In genomic region chr16:69311533-69312388, GRCh38 we compare ENCODE assay signal across 8 cellular contexts. TPM values are rescaled to one million over a fixed set of nuclear protein-coding genes. Genes with fewer than 3 reads are reported as not detected.
A peak's percentile ranks its signal among the peaks of the same experiment; 100 is the strongest.
DNase-seq lines count a peak whose midpoint lies in the region; ATAC-seq and TF ChIP-seq lines count a peak whose summit lies in the region.

No MANE protein-coding gene starts in this region.

- H3K27me3 Mint-ChIP-seq in CD4-positive, alpha-beta memory T cell: no peaks in the 10 kb centered on the region

- peaks cover 14% of the 10 kb centered on the region for H3F3A ChIP-seq in SK-N-SH (replicated peaks; ENCODE audit: insufficient read depth)

- peaks cover 31% of the 10 kb centered on the region for H3K36me3 ChIP-seq in CD4-positive, alpha-beta memory T cell (ENCODE audit: insufficient read depth, low read length)
- H3K36me3 ChIP-seq in SK-N-SH (replicated peaks in 1 of 2; ENCODE audit: control insufficient read depth in 1 of 2, insufficient read depth in 2 of 2, low read length in 1 of 2) (peaks cover 12 to 26% of the 10 kb centered on the region in 2 experiments), breast epithelium (peaks cover 6% of the 10 kb centered on the region)

- H3K4me1 ChIP-seq in CD4-positive, alpha-beta memory T cell (ENCODE audit: insufficient read depth, low read length): peaks cover 28% of the 10 kb centered on the region
- H3K4me1 ChIP-seq in SK-N-SH (ENCODE audit: control insufficient read depth in 1 of 2, insufficient read depth in 2 of 2, low read depth in 1 of 2, low read length in 1 of 2) (peaks cover 0 to 5% of the 10 kb centered on the region in 2 experiments; a peak in 1 of 4 replicates), breast epithelium (no peaks in the 10 kb centered on the region)

- H2AFZ ChIP-seq in SK-N-SH (ENCODE audit: low read depth): no peak overlapping the region

- POLR2A ChIA-PET in CD4-positive, alpha-beta memory T cell (lab: Charles Lee; ENCODE audit: partially characterized antibody): interaction anchor here (0.8 to 4.6 kb wide), 6 partner anchors 9 to 179 kb away, joined by 3 to 44 read pairs (median 4); partner anchors contain the start of genes COG8, NIP7 and PDF
- POLR2A ChIA-PET in SK-N-SH (lab: Yijun Ruan, JAX): interaction anchor here (0.6 to 1.2 kb wide), 4 partner anchors 10 to 149 kb away, joined by 3 to 7 read pairs (median 5); no protein-coding TSS in a partner anchor

- H3K4me3 Mint-ChIP-seq in CD4-positive, alpha-beta memory T cell: peak overlapping the region; percentile 93 to 99 (median 98)

- no peaks in the 10 kb centered on the region for H3K9me2 ChIP-seq in SK-N-SH

- peak overlapping the region; percentile 85 to 98 (median 93) for H3K27ac Mint-ChIP-seq in CD4-positive, alpha-beta memory T cell

- TF ChIP-seq CTCF in SK-N-SH (IDR thresholded peaks at IDR 0.05) (peak; percentile 15; the same call in 1 of the 2 replicates), breast epithelium (IDR thresholded peaks at IDR 0.05) (no peak)

- H3K9me3 ChIP-seq in CD4-positive, alpha-beta memory T cell (ENCODE audit: control insufficient read depth in 1 of 2, low read length in 2 of 2): no peaks in the 10 kb centered on the region
- H3K9me3 ChIP-seq in SK-N-SH (no peaks in the 10 kb centered on the region), breast epithelium (no peaks in the 10 kb centered on the region)

- H3K9ac ChIP-seq in SK-N-SH: peak overlapping the region; percentile 89

- peaks cover 16 to 36% (median 27%) of the 10 kb centered on the region in 4 donors for H3K4me1 Mint-ChIP-seq in CD4-positive, alpha-beta memory T cell

- H3K4me2 ChIP-seq in SK-N-SH: peak overlapping the region; percentile 94

- TF ChIP-seq RAD21 in SK-N-SH (IDR thresholded peaks at IDR 0.05; ENCODE audit: low read length): no peak

- WGBS in SK-N-SH (ENCODE audit: low lambda C conversion rate): 0% methylated on average over 11 of the region's 59 CpGs

- H3K79me2 ChIP-seq in SK-N-SH (ENCODE audit: insufficient read depth): peaks cover 49% of the 10 kb centered on the region

- peaks cover 10% of the 10 kb centered on the region; the same call in 1 of the 2 replicates for H4K20me1 ChIP-seq in SK-N-SH (ENCODE audit: insufficient read depth)

- CTCF ChIA-PET in CD4-positive, alpha-beta memory T cell (lab: Charles Lee; ENCODE audit: partially characterized antibody): interaction anchor here (0.8 to 1.7 kb wide), 4 partner anchors 16 to 125 kb away, joined by 3 to 6 read pairs (median 4); partner anchors contain the start of gene SNTB2
- CTCF ChIA-PET in SK-N-SH (lab: Yijun Ruan, JAX): interaction anchor here (0.6 to 3.1 kb wide), 8 partner anchors 11 to 162 kb away, joined by 3 to 16 read pairs (median 3); partner anchors contain the start of gene PDF

- H3K9me3 Mint-ChIP-seq in CD4-positive, alpha-beta memory T cell: peaks cover 0 to 3% (median 0%) of the 10 kb centered on the region in 8 donors

- intact Hi-C loops in CD4-positive, alpha-beta memory T cell (cut with micrococcal nuclease): loop anchor here (1.0 to 2.0 kb wide), 5 partner anchors 19 to 253 kb away; partner anchors contain the start of genes COG8, NFAT5, NIP7 and PDF
- intact Hi-C loops in breast epithelium (cut with DNase I; ENCODE audit: low total_unique reads): loop anchor here (10.0 kb wide), 1 partner anchor 157 kb away; no protein-coding TSS in a partner anchor

- TF ChIP-seq EP300 in SK-N-SH (IDR thresholded peaks at IDR 0.05; ENCODE audit: borderline replicate concordance in 1 of 2, low read depth in 1 of 2, low read length in 1 of 2): no peak

- peaks cover 10 to 28% of the 10 kb centered on the region in 2 donors for H3K36me3 Mint-ChIP-seq in CD4-positive, alpha-beta memory T cell

- peak in 1 of 5 donors; percentile 49 for DNase-seq in CD4-positive, alpha-beta memory T cell
- peak; percentile 63 for DNase-seq in GM19238 (ENCODE audit: insufficient read length, low spot score)
- peak; percentile 80 for DNase-seq in SK-N-SH
- peak in 1 of 2 donors; percentile 24 for DNase-seq in breast epithelium (ENCODE audit: low spot score in 2 of 2)
- DNase-seq in kidney tubule cell (ENCODE audit: low spot score): peak; percentile 59
- DNase-seq in stimulated activated CD8-positive, alpha-beta memory T cell treated with anti-CD3 and anti-CD28 coated beads, Interleukin-15, amount 100 ng/mL, for 48 hours (ENCODE audit: low read depth in 2 of 2): peak; percentile 27 to 36
- no peak for DNase-seq in cerebellar cortex (ENCODE audit: low spot score)

- ATAC-seq in HG03159 (IDR thresholded peaks at IDR 0.05; ENCODE audit: unreplicated experiment): peak; percentile 50

- no peaks in the 10 kb centered on the region for H3K27me3 ChIP-seq in CD4-positive, alpha-beta memory T cell (ENCODE audit: insufficient read depth, low read length)
- H3K27me3 ChIP-seq in SK-N-SH (ENCODE audit: insufficient read depth) (no peaks in the 10 kb centered on the region), breast epithelium (no peaks in the 10 kb centered on the region)

- H3K27ac ChIP-seq in CD4-positive, alpha-beta memory T cell (ENCODE audit: low read depth, low read length): peak overlapping the region; percentile 85
- H3K27ac ChIP-seq in SK-N-SH (ENCODE audit: low read depth in 2 of 2, low read length in 1 of 2) (peak overlapping the region; percentile 61 to 79; a peak in 3 of 4 replicates), breast epithelium (peak overlapping the region; percentile 84 to 90)

- peak overlapping the region; percentile 70 to 73 for H3K4me3 ChIP-seq in CD4-positive, alpha-beta memory T cell (ENCODE audit: low read length in 2 of 2)
- H3K4me3 ChIP-seq in SK-N-SH (ENCODE audit: low read depth in 2 of 2, low read length in 1 of 2) (peak overlapping the region; percentile 76 to 85), breast epithelium (peak overlapping the region; percentile 94 to 97 (median 94))

- TF ChIP-seq POLR2A in breast epithelium (IDR thresholded peaks at IDR 0.05): no peak

TF ChIP-seq in SK-N-SH, 30 proteins besides CTCF, POLR2A, EP300 and RAD21 (continues in another document):
- TF ChIP-seq RXRA (IDR thresholded peaks at IDR 0.05; ENCODE audit: borderline replicate concordance, low read depth) (no peak), GATA2 (CRISPR knock-in tag; IDR thresholded peaks at IDR 0.05) (no peak), FOXM1 (IDR thresholded peaks at IDR 0.05; ENCODE audit: low read depth) (no peak), PBX3 (IDR thresholded peaks at IDR 0.05) (no peak), ELF1 (IDR thresholded peaks at IDR 0.05) (no peak), GABPA (IDR thresholded peaks at IDR 0.05; ENCODE audit: low read depth) (no peak), MAX (IDR thresholded peaks at IDR 0.05; ENCODE audit: low read depth) (peak; percentile 11; the same call in 1 of the 2 replicates), MXI1 (IDR thresholded peaks at IDR 0.05; ENCODE audit: low read depth, low read length) (peak; percentile 22; the same call in 1 of the 2 replicates), SMC3 (IDR thresholded peaks at IDR 0.05; ENCODE audit: low read depth, low read length) (no peak)

RNA-seq across cellular contexts. Expression of gene VPS4A, which starts 0.6 kb away (rescaled TPM):
- 10 to 100 TPM; 46.7 to 48.3 TPM for total RNA-seq in CD4-positive, alpha-beta memory T cell
- polyA plus RNA-seq in CD4-positive, alpha-beta memory T cell: 10 to 100 TPM; 27.2 to 41.2 TPM
- polyA plus RNA-seq in SK-N-SH (2012; rRNA removed): 18.4 and 20.8 TPM in 2 replicates
- polyA plus RNA-seq in SK-N-SH (2012; cell fraction: cytosol; rRNA removed): 12.9 and 17.4 TPM in 2 replicates
- polyA plus RNA-seq in SK-N-SH (2012; cell fraction: nucleus; rRNA removed): 46.5 and 50.8 TPM in 2 replicates
- total RNA-seq in breast epithelium: 10 to 100 TPM; 31.3 to 43.8 (median 32.4) TPM

RNA-seq across cellular contexts. Expression of gene PDF, which starts 18.6 kb away (rescaled TPM):
- 10 to 100 TPM; 11.8 TPM for total RNA-seq in CD4-positive, alpha-beta memory T cell
- 10 to 100 TPM; 12.6 to 18.0 TPM for polyA plus RNA-seq in CD4-positive, alpha-beta memory T cell
- 21.4 and 22.0 TPM in 2 replicates for polyA plus RNA-seq in SK-N-SH (2012; rRNA removed)
- polyA plus RNA-seq in SK-N-SH (2012; cell fraction: cytosol; rRNA removed): 21.3 and 22.0 TPM in 2 replicates
- 11.5 and 13.6 TPM in 2 replicates for polyA plus RNA-seq in SK-N-SH (2012; cell fraction: nucleus; rRNA removed)
- 10 to 100 TPM; 13.9 to 20.2 (median 19.7) TPM for total RNA-seq in breast epithelium

RNA-seq across cellular contexts. Expression of gene COG8, which starts 27.6 kb away (rescaled TPM):
- 10 to 100 TPM; 66.0 to 66.1 TPM for total RNA-seq in CD4-positive, alpha-beta memory T cell
- polyA plus RNA-seq in CD4-positive, alpha-beta memory T cell: 10 to 100 TPM; 31.3 to 34.1 TPM
- polyA plus RNA-seq in SK-N-SH (2012; rRNA removed): 30.2 and 37.2 TPM in 2 replicates
- polyA plus RNA-seq in SK-N-SH (2012; cell fraction: cytosol; rRNA removed): 18.8 and 25.3 TPM in 2 replicates
- polyA plus RNA-seq in SK-N-SH (2012; cell fraction: nucleus; rRNA removed): 36.7 and 41.4 TPM in 2 replicates
- 10 to 100 TPM; 40.2 to 52.8 (median 44.9) TPM for total RNA-seq in breast epithelium

RNA-seq across cellular contexts. Expression of gene NIP7, which starts 27.8 kb away (rescaled TPM):
- 10 to 100 TPM; 30.9 to 31.9 TPM for total RNA-seq in CD4-positive, alpha-beta memory T cell
- 10 to 100 TPM; 23.4 to 24.4 TPM for polyA plus RNA-seq in CD4-positive, alpha-beta memory T cell
- polyA plus RNA-seq in SK-N-SH (2012; rRNA removed): 19.0 and 22.8 TPM in 2 replicates
- 24.7 and 29.3 TPM in 2 replicates for polyA plus RNA-seq in SK-N-SH (2012; cell fraction: cytosol; rRNA removed)
- 16.0 and 18.5 TPM in 2 replicates for polyA plus RNA-seq in SK-N-SH (2012; cell fraction: nucleus; rRNA removed)
- 10 to 100 TPM; 10.6 to 16.1 (median 15.4) TPM for total RNA-seq in breast epithelium

RNA-seq across cellular contexts. Expression of gene TMED6, which starts 39.8 kb away (rescaled TPM):
- total RNA-seq in CD4-positive, alpha-beta memory T cell: 1 to 10 TPM; 2.5 to 5.4 TPM
- polyA plus RNA-seq in CD4-positive, alpha-beta memory T cell: under 1 TPM in 1 of 2 donors, not detected in 1; 0.30 TPM
- polyA plus RNA-seq in SK-N-SH (2012; rRNA removed): not detected in 2 replicates
- polyA plus RNA-seq in SK-N-SH (2012; cell fraction: cytosol; rRNA removed): not detected in 2 replicates
- 0.14 TPM in 1 of 2 replicates, not detected in the other for polyA plus RNA-seq in SK-N-SH (2012; cell fraction: nucleus; rRNA removed)
- total RNA-seq in breast epithelium: 1 to 10 TPM in 1 of 3 donors, under 1 TPM in 1, not detected in 1; 0.32 to 1.3 TPM
